ENCODE assay signal across 23 cellular contexts in the genomic region with DNA sequence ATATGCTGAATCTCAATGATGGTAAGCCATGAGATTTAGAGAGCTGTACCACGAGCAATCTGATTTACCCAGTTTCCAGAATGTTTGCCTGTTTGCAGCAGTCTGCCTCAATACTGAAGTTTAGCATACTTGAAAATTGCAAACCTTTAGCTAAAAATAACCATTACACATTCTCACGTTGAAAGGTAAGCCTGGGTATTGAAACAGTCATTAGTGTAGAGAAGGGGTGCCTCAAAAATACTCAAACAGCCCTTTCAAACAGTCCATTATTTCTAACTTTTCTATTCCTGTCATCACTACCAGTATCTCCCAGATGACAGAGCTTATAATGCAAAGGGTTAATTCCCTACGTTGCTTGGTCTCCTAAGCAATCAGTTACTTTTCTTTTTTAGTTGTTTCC.
A peak's percentile ranks its signal among the peaks of the same experiment; 100 is the strongest.
DNase-seq lines count a peak whose midpoint lies in the region; ATAC-seq and TF ChIP-seq lines count a peak whose summit lies in the region.
"Had no signal": no experiment of that assay in that cellular context is flagged by ENCODE, and none has a peak within 500 bp of the region (broad histone marks: within the 10 kb centered on the region; RNA-seq: fewer than 3 reads in every experiment).

No MANE protein-coding gene starts in this region.

- H3K9ac ChIP-seq in neural progenitor cell, result no peak overlapping the region
- H3K9ac ChIP-seq: BLaER1 treated with 17β-estradiol and CSF1 and Interleukin-3, amounts not matched to agents 10 nM and 100 nM had no signal

- no peaks in the 10 kb centered on the region for H3K9me3 ChIP-seq in neural progenitor cell (ENCODE audit: low read depth)
- H3K9me3 ChIP-seq: right atrium auricular region, testis had no signal

- CTCF ChIA-PET in activated naive CD4-positive, alpha-beta T cell treated with anti-CD3 and anti-CD28 coated beads, Interleukin-2, amount 10 ng/mL, durations not matched to agents 7 days and 5 days (lab: Charles Lee), result no interaction called here

- H3K27me3 ChIP-seq in neural progenitor cell, result no peaks in the 10 kb centered on the region
- H3K27me3 ChIP-seq: BLaER1 treated with 17β-estradiol and CSF1 and Interleukin-3, amounts not matched to agents 10 nM and 100 nM; right atrium auricular region; testis had no signal

- H3F3A ChIP-seq in neural progenitor cell (ENCODE audit: low read depth), result no peaks in the 10 kb centered on the region

- no peak overlapping the region for H3K4me3 Mint-ChIP-seq in neural progenitor cell
- H3K4me3 Mint-ChIP-seq in activated naive CD4-positive, alpha-beta T cell treated with anti-CD3 and anti-CD28 coated beads, Interleukin-2, amount 10 ng/mL, durations not matched to agents 7 days and 5 days, result no peak overlapping the region
- H3K4me3 Mint-ChIP-seq: brain; naive thymus-derived CD4-positive, alpha-beta T cell had no signal

- H3K27me3 Mint-ChIP-seq in neural progenitor cell (ENCODE audit: insufficient read depth, low read depth), result no peaks in the 10 kb centered on the region
- peaks cover 7% of the 10 kb centered on the region for H3K27me3 Mint-ChIP-seq in activated naive CD4-positive, alpha-beta T cell treated with anti-CD3 and anti-CD28 coated beads, Interleukin-2, amount 10 ng/mL, durations not matched to agents 7 days and 5 days
- H3K27me3 Mint-ChIP-seq: brain had no signal

- H3K4me1 ChIP-seq in neural progenitor cell, result no peaks in the 10 kb centered on the region
- H3K4me1 ChIP-seq: BLaER1 treated with 17β-estradiol and CSF1 and Interleukin-3, amounts not matched to agents 10 nM and 100 nM; right atrium auricular region; testis had no signal

- TF ChIP-seq CTCF in GM12865 (IDR thresholded peaks at IDR 0.05; ENCODE audit: insufficient read depth, low read depth, low read length, missing control alignments), result no peak
- TF ChIP-seq CTCF in neural progenitor cell (IDR thresholded peaks at IDR 0.05), result no peak

- H3K4me3 ChIP-seq in GM12865 (ENCODE audit: low read depth, low read length), result no peak overlapping the region
- H3K4me3 ChIP-seq in neural progenitor cell, result no peak overlapping the region
- H3K4me3 ChIP-seq: BLaER1 treated with 17β-estradiol and CSF1 and Interleukin-3, amounts not matched to agents 10 nM and 100 nM; right atrium auricular region; testis had no signal

- H3K27ac ChIP-seq in neural progenitor cell, result no peak overlapping the region
- H3K27ac ChIP-seq: BLaER1 treated with 17β-estradiol and CSF1 and Interleukin-3, amounts not matched to agents 10 nM and 100 nM; right atrium auricular region; testis had no signal

- no peak overlapping the region for H3K4me2 ChIP-seq in neural progenitor cell
- H3K4me2 ChIP-seq: BLaER1 treated with 17β-estradiol and CSF1 and Interleukin-3, amounts not matched to agents 10 nM and 100 nM had no signal

- peak; percentile 42 for DNase-seq in GM12865 (ENCODE audit: low read depth)
- no peak for DNase-seq in neural progenitor cell (ENCODE audit: low spot score)
- DNase-seq in stimulated activated CD4-positive, alpha-beta T cell treated with anti-CD3 and anti-CD28 coated beads, Interleukin-4, amount 100 ng/mL, for 1 hour, result no peak
- DNase-seq in NCI-H345 (lab: John Stamatoyannopoulos, UW), result no peak
- no peak for DNase-seq in activated naive CD4-positive, alpha-beta T cell treated with anti-CD3 and anti-CD28 coated beads, Interleukin-2, amount 10 ng/mL, durations not matched to agents 7 days and 5 days
- DNase-seq in H4 (ENCODE audit: low spot score), result no peak
- DNase-seq: ACHN; activated CD4-positive, CD25-positive, alpha-beta regulatory T cell treated with anti-CD3 and anti-CD28 coated beads, Interleukin-2, amount 50 U/mL, for 72 hours; Calu3; cortex of kidney; kidney glomerular epithelial cell; mesenchymal stem cell; naive thymus-derived CD4-positive, alpha-beta T cell; NCI-H1417; NCI-H69; Right ventricle myocardium superior; stimulated activated CD4-positive, alpha-beta T cell treated with anti-CD3 and anti-CD28 coated beads, Interleukin-15, amount 100 ng/mL, for 24 hours; testis had no signal

- no peaks in the 10 kb centered on the region for H3K4me1 Mint-ChIP-seq in neural progenitor cell
- H3K4me1 Mint-ChIP-seq in activated naive CD4-positive, alpha-beta T cell treated with anti-CD3 and anti-CD28 coated beads, Interleukin-2, amount 10 ng/mL, durations not matched to agents 7 days and 5 days, result no peaks in the 10 kb centered on the region
- H3K4me1 Mint-ChIP-seq: brain had no signal

- ATAC-seq in GM19372 (IDR thresholded peaks at IDR 0.05; ENCODE audit: low read depth, unreplicated experiment), result peak; percentile 53
- peak; percentile 50 for ATAC-seq in HG03432 (IDR thresholded peaks at IDR 0.05; ENCODE audit: unreplicated experiment)
- ATAC-seq: naive thymus-derived CD4-positive, alpha-beta T cell had no signal

- H3K79me2 ChIP-seq in neural progenitor cell (ENCODE audit: low read depth), result no peaks in the 10 kb centered on the region

- H2AFZ ChIP-seq in neural progenitor cell (replicated peaks), result peak overlapping the region; percentile 22

- H3K9me3 Mint-ChIP-seq in neural progenitor cell, result peaks cover 2% of the 10 kb centered on the region
- H3K9me3 Mint-ChIP-seq in activated naive CD4-positive, alpha-beta T cell treated with anti-CD3 and anti-CD28 coated beads, Interleukin-2, amount 10 ng/mL, durations not matched to agents 7 days and 5 days, result peaks cover 2% of the 10 kb centered on the region

- H3K27ac Mint-ChIP-seq in neural progenitor cell, result no peak overlapping the region
- no peak overlapping the region for H3K27ac Mint-ChIP-seq in activated naive CD4-positive, alpha-beta T cell treated with anti-CD3 and anti-CD28 coated beads, Interleukin-2, amount 10 ng/mL, durations not matched to agents 7 days and 5 days
- H3K27ac Mint-ChIP-seq: brain had no signal

- no peaks in the 10 kb centered on the region for H4K20me1 ChIP-seq in neural progenitor cell (ENCODE audit: low read depth)
- H4K20me1 ChIP-seq: BLaER1 treated with 17β-estradiol and CSF1 and Interleukin-3, amounts not matched to agents 10 nM and 100 nM had no signal

- H3K36me3 ChIP-seq in neural progenitor cell, result no peaks in the 10 kb centered on the region
- H3K36me3 ChIP-seq: BLaER1 treated with 17β-estradiol and CSF1 and Interleukin-3, amounts not matched to agents 10 nM and 100 nM; right atrium auricular region had no signal

- H3K36me3 Mint-ChIP-seq in neural progenitor cell, result no peaks in the 10 kb centered on the region
- no peaks in the 10 kb centered on the region for H3K36me3 Mint-ChIP-seq in activated naive CD4-positive, alpha-beta T cell treated with anti-CD3 and anti-CD28 coated beads, Interleukin-2, amount 10 ng/mL, durations not matched to agents 7 days and 5 days
- H3K36me3 Mint-ChIP-seq: brain; naive thymus-derived CD4-positive, alpha-beta T cell had no signal
